37 cellular contexts compared by ENCODE assay signal in the genomic region with DNA sequence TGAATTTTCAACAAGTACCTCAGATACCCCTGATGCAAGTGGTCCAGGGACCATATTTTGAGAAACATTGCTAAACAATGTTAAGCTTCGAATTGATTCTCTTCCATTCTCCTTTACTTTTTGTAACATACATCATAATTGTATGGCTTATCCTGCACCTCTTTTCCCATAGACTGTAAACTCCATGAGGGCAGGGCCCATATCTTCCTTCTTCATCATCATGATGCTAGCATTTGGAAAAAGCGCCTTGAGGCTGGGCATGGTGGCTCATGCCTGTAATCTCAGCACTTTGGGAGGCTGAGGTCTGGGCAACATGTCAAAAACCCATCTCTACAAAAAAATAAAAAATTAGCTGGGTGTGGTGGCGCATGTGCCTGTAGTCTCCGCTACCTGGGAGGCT. TPM values are rescaled to one million over a fixed set of nuclear protein-coding genes. Genes with fewer than 3 reads are reported as not detected.
"Had no signal": no experiment of that assay in that cellular context is flagged by ENCODE, and none has a peak within 500 bp of the region (broad histone marks: within the 10 kb centered on the region; RNA-seq: fewer than 3 reads in every experiment).

No MANE protein-coding gene starts in this region.

- H3K36me3 ChIP-seq: MG63 had no signal

- H3K27me3 ChIP-seq: MG63 had no signal

- DNase-seq: Kasumi-1, MG63, MM.1S, MV-4-11, NCI-H1048, NCI-H1092, NCI-H1092 treated with DMSO at 0.1 percent for 48 hours, NCI-H1105, NCI-H1105 treated with DMSO at 0.1 percent for 48 hours, NCI-H1417, NCI-H1417 treated with DMSO at 0.1 percent for 48 hours, NCI-H1436, NCI-H1436 treated with DMSO at 0.1 percent for 48 hours, NCI-H146, NCI-H1694, NCI-H1694 treated with DMSO at 0.1 percent for 48 hours, NCI-H187, NCI-H187 treated with DMSO at 0.1 percent for 48 hours, NCI-H1930, NCI-H2029, NCI-H2029 treated with DMSO at 0.1 percent for 48 hours, NCI-H2081, NCI-H2081 treated with DMSO at 0.1 percent for 48 hours, NCI-H2107, NCI-H2171, NCI-H2171 treated with DMSO at 0.1 percent for 48 hours, NCI-H2227 treated with DMSO at 0.1 percent for 48 hours, NCI-H345, NCI-H446, NCI-H446 treated with DMSO at 0.1 percent for 48 hours, NCI-H510A, NCI-H510A treated with DMSO at 0.1 percent for 48 hours, NCI-H524, NCI-H524 treated with DMSO at 0.1 percent for 48 hours had no signal

- H3K4me3 ChIP-seq: MG63 had no signal

RNA-seq across cellular contexts. Expression of gene PCDH1, which starts 31.0 kb away (rescaled TPM):
- total RNA-seq: LHCN-M2 had no signal

RNA-seq across cellular contexts. Expression of gene PCDH12, which starts 48.8 kb away (rescaled TPM):
- total RNA-seq: M059J, MCF 10A had no signal
